30 cellular contexts compared by ENCODE assay signal in the genomic region with DNA sequence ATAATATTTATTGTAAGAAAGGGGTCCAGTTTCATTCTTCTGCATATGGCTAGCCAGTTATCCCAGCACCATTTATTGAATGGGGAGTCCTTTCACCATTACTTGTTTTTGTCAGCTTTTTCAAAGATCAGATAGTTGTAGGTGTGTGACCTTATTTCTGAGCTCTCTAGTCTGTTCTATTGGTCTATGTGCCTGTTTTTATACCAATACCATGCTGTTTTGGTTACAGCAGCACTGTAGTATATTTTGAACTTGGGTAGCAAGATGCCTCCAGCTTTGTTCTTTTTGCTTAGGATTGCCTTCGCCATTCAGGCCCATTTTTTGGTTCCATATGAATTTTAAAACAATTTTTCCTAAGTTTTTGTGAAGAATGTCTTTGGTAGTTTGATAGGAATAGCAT.
"Had no signal": no experiment of that assay in that cellular context is flagged by ENCODE, and none has a peak within 500 bp of the region (broad histone marks: within the 10 kb centered on the region; RNA-seq: fewer than 3 reads in every experiment).

No MANE protein-coding gene starts in this region.

- ATAC-seq: left lung; lower lobe of right lung; pancreas; psoas muscle; stimulated activated memory B cell treated with anti-CD40 and anti-IgM and Interleukin-4, amounts not matched to agents 10 μg/mL and 1 μg/mL and 100 μg/mL, for 72 hours had no signal

- H3K27ac Mint-ChIP-seq: activated T-helper 1 cell treated with anti-CD3 and anti-CD28 coated beads, Interleukin-12 subunit alpha, Interleukin-12 subunit beta, Interleukin-2, Interleukin-4 antibody, amounts not matched to agents 30 ng/mL and 10 ng/mL and 1 ng/mL, durations not matched to agents 14 hours and 24 hours and 36 hours; naive thymus-derived CD8-positive, alpha-beta T cell; stimulated activated memory B cell treated with anti-CD40 and anti-IgM and Interleukin-4, amounts not matched to agents 10 μg/mL and 1 μg/mL and 100 μg/mL, for 72 hours; T-helper 1 cell treated with Interleukin-12 subunit alpha and Interleukin-12 subunit beta and Interleukin-4 antibody, amounts not matched to agents 30 μg/mL and 1 μg/mL, for 36 hours had no signal

- H3K9me3 ChIP-seq: lower lobe of right lung, pancreas, psoas muscle, sigmoid colon, tibial nerve had no signal

- DNase-seq: activated CD4-positive, alpha-beta T cell treated with anti-CD3 and anti-CD28 coated beads, Interleukin-2, amount 50 U/mL, for 4 hours; activated CD4-positive, CD25-positive, alpha-beta regulatory T cell treated with anti-CD3 and anti-CD28 coated beads, Interleukin-2, amount 50 U/mL, for 72 hours; activated CD8-positive, alpha-beta memory T cell treated with anti-CD3 and anti-CD28 coated beads, Interleukin-2, amount 50 U/mL, for 4 hours; activated gamma-delta T cell; activated naive CD4-positive, alpha-beta T cell treated with anti-CD3 and anti-CD28 coated beads, Interleukin-2, amount 50 U/mL, for 16 hours; activated T-cell treated with anti-CD3 and anti-CD28 coated beads, Interleukin-2, amount 50 U/mL, for 1 hour; anterior cingulate cortex; cerebellar nuclear complex; dorsolateral prefrontal cortex; effector memory CD4-positive, alpha-beta T cell; kidney glomerular epithelial cell; left lung; lower lobe of right lung; mesenchymal stem cell; naive thymus-derived CD8-positive, alpha-beta T cell; nucleus accumbens; pancreas; psoas muscle; sigmoid colon; small intestine; stimulated activated CD4-positive, alpha-beta T cell treated with anti-CD3 and anti-CD28 coated beads, Interleukin-1b, Interleukin-23, amount 100 ng/mL, for 48 hours; stimulated activated CD4-positive, alpha-beta T cell treated with anti-CD3 and anti-CD28 coated beads, Interleukin-4, amount 100 ng/mL, for 4 hours; stimulated activated CD8-positive, alpha-beta memory T cell treated with anti-CD3 and anti-CD28 coated beads, Interleukin-4, amount 100 ng/mL, for 48 hours; T-helper 9 cell had no signal

- H3K27me3 ChIP-seq: dorsolateral prefrontal cortex, left lung, pancreas, sigmoid colon, tibial nerve had no signal

- H3K4me1 ChIP-seq: left lung, lower lobe of right lung, pancreas, sigmoid colon, tibial nerve had no signal

- H3K4me1 Mint-ChIP-seq: naive thymus-derived CD8-positive, alpha-beta T cell; neural crest cell; stimulated activated memory B cell treated with anti-CD40 and anti-IgM and Interleukin-4, amounts not matched to agents 10 μg/mL and 1 μg/mL and 100 μg/mL, for 72 hours had no signal

- H3K36me3 ChIP-seq: left lung, lower lobe of right lung, pancreas, sigmoid colon, tibial nerve had no signal

- H3K27me3 Mint-ChIP-seq: naive thymus-derived CD8-positive, alpha-beta T cell; stimulated activated memory B cell treated with anti-CD40 and anti-IgM and Interleukin-4, amounts not matched to agents 10 μg/mL and 1 μg/mL and 100 μg/mL, for 72 hours had no signal

- H3K27ac ChIP-seq: coronary artery, dorsolateral prefrontal cortex, left lung, lower lobe of right lung, pancreas, psoas muscle, sigmoid colon, tibial nerve had no signal

- H3K4me3 ChIP-seq: coronary artery, dorsolateral prefrontal cortex, left lung, lower lobe of right lung, pancreas, psoas muscle, sigmoid colon, tibial nerve had no signal

- H3K36me3 Mint-ChIP-seq: naive thymus-derived CD8-positive, alpha-beta T cell; stimulated activated memory B cell treated with anti-CD40 and anti-IgM and Interleukin-4, amounts not matched to agents 10 μg/mL and 1 μg/mL and 100 μg/mL, for 72 hours had no signal

- H3K4me3 Mint-ChIP-seq: activated T-helper 1 cell treated with anti-CD3 and anti-CD28 coated beads, Interleukin-12 subunit alpha, Interleukin-12 subunit beta, Interleukin-2, Interleukin-4 antibody, amounts not matched to agents 30 ng/mL and 10 ng/mL and 1 ng/mL, durations not matched to agents 14 hours and 24 hours and 36 hours; naive thymus-derived CD8-positive, alpha-beta T cell; neural crest cell; stimulated activated memory B cell treated with anti-CD40 and anti-IgM and Interleukin-4, amounts not matched to agents 10 μg/mL and 1 μg/mL and 100 μg/mL, for 72 hours; T-helper 1 cell treated with Interleukin-12 subunit alpha and Interleukin-12 subunit beta and Interleukin-4 antibody, amounts not matched to agents 30 μg/mL and 1 μg/mL, for 36 hours had no signal
